Comparison of ENCODE assay signal across 26 cellular contexts in genomic region chr16:13959626-13960025, GRCh38.
"Had no signal": no experiment of that assay in that cellular context is flagged by ENCODE, and none has a peak within 500 bp of the region (broad histone marks: within the 10 kb centered on the region; RNA-seq: fewer than 3 reads in every experiment).

No MANE protein-coding gene starts in this region.

- ATAC-seq: activated CD4-positive, alpha-beta T cell treated with anti-CD3 and anti-CD28 coated beads for 36 hours; activated T-cell treated with anti-CD3 and anti-CD28 coated beads, Interleukin-2, amount 50 U/mL, for 4 hours; body of pancreas; effector memory CD8-positive, alpha-beta T cell; natural killer cell; T-helper 17 cell had no signal

- H3K4me3 ChIP-seq: body of pancreas, left ventricle myocardium inferior, ovary, prostate gland, right atrium auricular region, SK-N-MC, tibial nerve had no signal

- H3K27ac Mint-ChIP-seq: activated B cell treated with CpG ODN at 0.5 μM for 24 hours; activated CD4-positive, alpha-beta T cell treated with anti-CD3 and anti-CD28 coated beads for 36 hours; activated naive CD8-positive, alpha-beta T cell treated with anti-CD3 and anti-CD28 coated beads for 36 hours; dendritic cell treated with granulocyte-macrophage colony-stimulating factor and Interleukin-4, amounts not matched to agents 40 ng/mL and 50 ng/mL, for 4 days; effector memory CD8-positive, alpha-beta T cell; immature natural killer cell; mesothelial cell of epicardium; natural killer cell; stimulated activated naive CD8-positive, alpha-beta T cell treated with anti-CD3 and anti-CD28 coated beads, Interleukin-15, Interleukin-2, amounts not matched to agents 100 ng/mL and 50 ng/mL, for 24 hours; T-helper 17 cell had no signal

- H3K9me3 ChIP-seq: body of pancreas, left ventricle myocardium inferior, ovary, prostate gland, right atrium auricular region, tibial nerve had no signal

- DNase-seq: activated B cell treated with CpG ODN at 0.5 μM for 24 hours; activated CD4-positive, alpha-beta T cell treated with anti-CD3 and anti-CD28 coated beads for 36 hours; activated CD4-positive, alpha-beta T cell treated with anti-CD3 and anti-CD28 coated beads, Interleukin-2, amount 50 U/mL, for 48 hours; activated CD8-positive, alpha-beta memory T cell treated with anti-CD3 and anti-CD28 coated beads, Interleukin-2, amount 50 U/mL, for 48 hours; activated naive CD4-positive, alpha-beta T cell treated with Interleukin-2 at 50 U/mL for 16 hours; activated naive CD8-positive, alpha-beta T cell treated with anti-CD3 and anti-CD28 coated beads for 36 hours; activated T-cell treated with anti-CD3 and anti-CD28 coated beads, Interleukin-2, amount 50 U/mL, for 4 hours; body of pancreas; effector memory CD8-positive, alpha-beta T cell; immature natural killer cell; kidney glomerular epithelial cell; left ventricle myocardium inferior; natural killer cell; ovary; stimulated activated CD4-positive, alpha-beta T cell treated with anti-CD3 and anti-CD28 coated beads, Interleukin-12 subunit alpha, Interleukin-12 subunit beta, amount 100 ng/mL, for 4 hours; stimulated activated CD4-positive, alpha-beta T cell treated with anti-CD3 and anti-CD28 coated beads, Interleukin-4, amount 100 ng/mL, for 4 hours; substantia nigra; SW 1271; T-helper 17 cell had no signal

- H3K4me3 Mint-ChIP-seq: activated B cell treated with CpG ODN at 0.5 μM for 24 hours; activated CD4-positive, alpha-beta T cell treated with anti-CD3 and anti-CD28 coated beads for 36 hours; activated naive CD8-positive, alpha-beta T cell treated with anti-CD3 and anti-CD28 coated beads for 36 hours; activated T-cell treated with anti-CD3 and anti-CD28 coated beads, Interleukin-2, amount 50 U/mL, for 4 hours; dendritic cell treated with granulocyte-macrophage colony-stimulating factor and Interleukin-4, amounts not matched to agents 40 ng/mL and 50 ng/mL, for 4 days; effector memory CD8-positive, alpha-beta T cell; immature natural killer cell; mesothelial cell of epicardium; natural killer cell; stimulated activated naive CD8-positive, alpha-beta T cell treated with anti-CD3 and anti-CD28 coated beads, Interleukin-15, Interleukin-2, amounts not matched to agents 100 ng/mL and 50 ng/mL, for 24 hours; T-helper 17 cell had no signal

- H3K36me3 Mint-ChIP-seq: activated naive CD8-positive, alpha-beta T cell treated with anti-CD3 and anti-CD28 coated beads for 36 hours; mesothelial cell of epicardium; natural killer cell had no signal

- H3K27me3 ChIP-seq: body of pancreas, ovary, right atrium auricular region, tibial nerve had no signal

- H3K27ac ChIP-seq: left ventricle myocardium inferior, ovary, prostate gland, right atrium auricular region, SK-N-MC, tibial nerve had no signal

- H3K9me3 Mint-ChIP-seq: activated B cell treated with CpG ODN at 0.5 μM for 24 hours; activated naive CD8-positive, alpha-beta T cell treated with anti-CD3 and anti-CD28 coated beads for 36 hours; activated T-cell treated with anti-CD3 and anti-CD28 coated beads, Interleukin-2, amount 50 U/mL, for 4 hours; dendritic cell treated with granulocyte-macrophage colony-stimulating factor and Interleukin-4, amounts not matched to agents 40 ng/mL and 50 ng/mL, for 4 days; effector memory CD8-positive, alpha-beta T cell; immature natural killer cell; natural killer cell had no signal

- H3K4me1 Mint-ChIP-seq: immature natural killer cell, natural killer cell had no signal

- H3K4me1 ChIP-seq: prostate gland had no signal

- H3K36me3 ChIP-seq: left ventricle myocardium inferior, ovary, prostate gland, right atrium auricular region, tibial nerve had no signal
